ENCODE assay signal across 7 cellular contexts in genomic region chr5:131254025-131254424, GRCh38. TPM values are rescaled to one million over a fixed set of nuclear protein-coding genes. Genes with fewer than 3 reads are reported as not detected.
DNase-seq lines count a peak whose midpoint lies in the region; ATAC-seq and TF ChIP-seq lines count a peak whose summit lies in the region.
"Not testable (repeated sequence)": the region's sequence is repeated elsewhere in the genome, so short reads cannot be mapped to it uniquely, and the experiment has no call there.

No MANE protein-coding gene starts in this region.

- H3K27ac Mint-ChIP-seq in activated CD4-positive, alpha-beta T cell treated with anti-CD3 and anti-CD28 coated beads, Interleukin-2, amount 10 ng/mL, durations not matched to agents 24 days and 14 days: peak overlapping the region; percentile 90
- peak overlapping the region; percentile 93 for H3K27ac Mint-ChIP-seq in activated T-helper 17 cell treated with anti-CD3 and anti-CD28 coated beads, Interleukin-2, amount 50 U/mL, for 72 hours
- H3K27ac Mint-ChIP-seq in activated naive CD8-positive, alpha-beta T cell treated with anti-CD3 and anti-CD28 coated beads, Interleukin-2, amount 50 U/mL, for 24 hours: peak overlapping the region; percentile 95
- H3K27ac Mint-ChIP-seq in stimulated activated naive B cell treated with anti-CD40 and anti-IgM and Interleukin-4, amounts not matched to agents 10 μg/mL and 1 μg/mL and 100 μg/mL, for 72 hours: peak overlapping the region; percentile 22

- H3K9me3 Mint-ChIP-seq in activated CD4-positive, alpha-beta T cell treated with anti-CD3 and anti-CD28 coated beads, Interleukin-2, amount 10 ng/mL, durations not matched to agents 24 days and 14 days; activated T-helper 17 cell treated with anti-CD3 and anti-CD28 coated beads, Interleukin-2, amount 50 U/mL, for 72 hours; activated naive CD8-positive, alpha-beta T cell treated with anti-CD3 and anti-CD28 coated beads, Interleukin-2, amount 50 U/mL, for 24 hours; stimulated activated naive B cell treated with anti-CD40 and anti-IgM and Interleukin-4, amounts not matched to agents 10 μg/mL and 1 μg/mL and 100 μg/mL, for 72 hours: not testable (repeated sequence)

- not testable (repeated sequence) for H3K9me3 ChIP-seq in DOHH2 (ENCODE audit: control insufficient read depth, insufficient read depth, low read length); OCI-LY3 (ENCODE audit: insufficient read depth, low read length); mononuclear cell (ENCODE audit: low read depth, low read length)

- H3K4me2 ChIP-seq in DOHH2 (ENCODE audit: low read length) (peak overlapping the region; percentile 81), OCI-LY3 (ENCODE audit: low read length) (peak overlapping the region; percentile 100)

- not testable (repeated sequence) for TF ChIP-seq CTCF in DOHH2 (IDR thresholded peaks at IDR 0.05; ENCODE audit: low read depth, low read length, poor library complexity, severe bottlenecking); OCI-LY3 (IDR thresholded peaks at IDR 0.05; ENCODE audit: low read depth, low read length)

- peak overlapping the region; percentile 94 for H3K9ac ChIP-seq in OCI-LY3 (ENCODE audit: low read length)

- H4K20me1 ChIP-seq in DOHH2 (ENCODE audit: control insufficient read depth, insufficient read depth, low read depth, low read length); OCI-LY3 (ENCODE audit: insufficient read depth, low read length): not testable (repeated sequence)

- H3F3A ChIP-seq in DOHH2 (ENCODE audit: control insufficient read depth, insufficient read depth): peaks cover 21% of the 10 kb centered on the region

- H3K36me3 ChIP-seq in DOHH2 (ENCODE audit: control insufficient read depth, low read length) (peaks cover 25% of the 10 kb centered on the region), OCI-LY3 (replicated peaks; ENCODE audit: low read depth, low read length) (peaks cover 28% of the 10 kb centered on the region)

- H3K9me2 ChIP-seq in DOHH2 (replicated peaks; ENCODE audit: control insufficient read depth, low read length): not testable (repeated sequence)

- H3K4me1 ChIP-seq in DOHH2 (ENCODE audit: control insufficient read depth, low read length): peaks cover 64% of the 10 kb centered on the region
- peaks cover 76% of the 10 kb centered on the region for H3K4me1 ChIP-seq in OCI-LY3 (ENCODE audit: low read length)
- peaks cover 89% of the 10 kb centered on the region for H3K4me1 ChIP-seq in mononuclear cell (ENCODE audit: insufficient read depth, low read length)

- peaks cover 10% of the 10 kb centered on the region for H3K79me2 ChIP-seq in DOHH2 (ENCODE audit: control insufficient read depth, low read length)
- peaks cover 79% of the 10 kb centered on the region for H3K79me2 ChIP-seq in OCI-LY3 (ENCODE audit: low read length)

- intact Hi-C loops in activated CD4-positive, alpha-beta T cell treated with anti-CD3 and anti-CD28 coated beads, Interleukin-2, amount 10 ng/mL, durations not matched to agents 24 days and 14 days (cut with micrococcal nuclease): loop anchor here (1.0 to 10.0 kb wide), 3 partner anchors 9 to 851 kb away; no protein-coding TSS in a partner anchor

- H3K27me3 ChIP-seq in DOHH2 (ENCODE audit: control insufficient read depth, low read length); OCI-LY3 (ENCODE audit: low read depth, low read length); mononuclear cell (ENCODE audit: insufficient read depth, low read length): not testable (repeated sequence)

- H3K4me1 Mint-ChIP-seq in activated CD4-positive, alpha-beta T cell treated with anti-CD3 and anti-CD28 coated beads, Interleukin-2, amount 10 ng/mL, durations not matched to agents 24 days and 14 days: peaks cover 68% of the 10 kb centered on the region
- H3K4me1 Mint-ChIP-seq in activated T-helper 17 cell treated with anti-CD3 and anti-CD28 coated beads, Interleukin-2, amount 50 U/mL, for 72 hours: peaks cover 52% of the 10 kb centered on the region
- peaks cover 87% of the 10 kb centered on the region for H3K4me1 Mint-ChIP-seq in activated naive CD8-positive, alpha-beta T cell treated with anti-CD3 and anti-CD28 coated beads, Interleukin-2, amount 50 U/mL, for 24 hours
- H3K4me1 Mint-ChIP-seq in stimulated activated naive B cell treated with anti-CD40 and anti-IgM and Interleukin-4, amounts not matched to agents 10 μg/mL and 1 μg/mL and 100 μg/mL, for 72 hours: peaks cover 40 to 80% of the 10 kb centered on the region in 2 donors

- H3K4me3 ChIP-seq in DOHH2 (ENCODE audit: low read length): not testable (repeated sequence)
- H3K4me3 ChIP-seq in OCI-LY3 (ENCODE audit: low read length) (peak overlapping the region; percentile 98), mononuclear cell (ENCODE audit: low read length) (peak overlapping the region; percentile 52)

- not testable (repeated sequence) for ATAC-seq in activated T-helper 17 cell treated with anti-CD3 and anti-CD28 coated beads, Interleukin-2, amount 50 U/mL, for 72 hours (replicated peaks); activated naive CD8-positive, alpha-beta T cell treated with anti-CD3 and anti-CD28 coated beads, Interleukin-2, amount 50 U/mL, for 24 hours; stimulated activated naive B cell treated with anti-CD40 and anti-IgM and Interleukin-4, amounts not matched to agents 10 μg/mL and 1 μg/mL and 100 μg/mL, for 72 hours (replicated peaks)

- H3K4me3 Mint-ChIP-seq in activated CD4-positive, alpha-beta T cell treated with anti-CD3 and anti-CD28 coated beads, Interleukin-2, amount 10 ng/mL, durations not matched to agents 24 days and 14 days: peak overlapping the region; percentile 85
- H3K4me3 Mint-ChIP-seq in activated T-helper 17 cell treated with anti-CD3 and anti-CD28 coated beads, Interleukin-2, amount 50 U/mL, for 72 hours: peak overlapping the region; percentile 79
- H3K4me3 Mint-ChIP-seq in activated naive CD8-positive, alpha-beta T cell treated with anti-CD3 and anti-CD28 coated beads, Interleukin-2, amount 50 U/mL, for 24 hours: peak overlapping the region; percentile 89
- peak overlapping the region; percentile 39 to 51 for H3K4me3 Mint-ChIP-seq in stimulated activated naive B cell treated with anti-CD40 and anti-IgM and Interleukin-4, amounts not matched to agents 10 μg/mL and 1 μg/mL and 100 μg/mL, for 72 hours

- not testable (repeated sequence) for H3K27ac ChIP-seq in DOHH2 (ENCODE audit: low read depth, low read length)
- peak overlapping the region; percentile 97 for H3K27ac ChIP-seq in OCI-LY3 (ENCODE audit: low read length)

- peak; percentile 64 for DNase-seq in activated CD4-positive, alpha-beta T cell treated with anti-CD3 and anti-CD28 coated beads, Interleukin-2, amount 10 ng/mL, durations not matched to agents 24 days and 14 days
- DNase-seq in activated naive CD8-positive, alpha-beta T cell treated with anti-CD3 and anti-CD28 coated beads, Interleukin-2, amount 50 U/mL, for 24 hours: peak; percentile 39
- not testable (repeated sequence) for DNase-seq in stimulated activated naive B cell treated with anti-CD40 and anti-IgM and Interleukin-4, amounts not matched to agents 10 μg/mL and 1 μg/mL and 100 μg/mL, for 72 hours

- peaks cover 18% of the 10 kb centered on the region for H3K36me3 Mint-ChIP-seq in activated CD4-positive, alpha-beta T cell treated with anti-CD3 and anti-CD28 coated beads, Interleukin-2, amount 10 ng/mL, durations not matched to agents 24 days and 14 days (ENCODE audit: low read depth)
- H3K36me3 Mint-ChIP-seq in activated T-helper 17 cell treated with anti-CD3 and anti-CD28 coated beads, Interleukin-2, amount 50 U/mL, for 72 hours (ENCODE audit: low read depth): peaks cover 49% of the 10 kb centered on the region
- H3K36me3 Mint-ChIP-seq in activated naive CD8-positive, alpha-beta T cell treated with anti-CD3 and anti-CD28 coated beads, Interleukin-2, amount 50 U/mL, for 24 hours (ENCODE audit: low read depth): peaks cover 12% of the 10 kb centered on the region
- H3K36me3 Mint-ChIP-seq in stimulated activated naive B cell treated with anti-CD40 and anti-IgM and Interleukin-4, amounts not matched to agents 10 μg/mL and 1 μg/mL and 100 μg/mL, for 72 hours: peaks cover 15 to 19% of the 10 kb centered on the region in 2 donors

- H2AFZ ChIP-seq in OCI-LY3 (ENCODE audit: low read depth, low read length): not testable (repeated sequence)

- H3K27me3 Mint-ChIP-seq in activated CD4-positive, alpha-beta T cell treated with anti-CD3 and anti-CD28 coated beads, Interleukin-2, amount 10 ng/mL, durations not matched to agents 24 days and 14 days; activated T-helper 17 cell treated with anti-CD3 and anti-CD28 coated beads, Interleukin-2, amount 50 U/mL, for 72 hours; activated naive CD8-positive, alpha-beta T cell treated with anti-CD3 and anti-CD28 coated beads, Interleukin-2, amount 50 U/mL, for 24 hours; stimulated activated naive B cell treated with anti-CD40 and anti-IgM and Interleukin-4, amounts not matched to agents 10 μg/mL and 1 μg/mL and 100 μg/mL, for 72 hours: not testable (repeated sequence)

RNA-seq across cellular contexts. Expression of gene CDC42SE2, which starts 9.8 kb away (rescaled TPM):
- 96.2 and 99.0 TPM in 2 replicates for total RNA-seq in activated CD4-positive, alpha-beta T cell treated with anti-CD3 and anti-CD28 coated beads, Interleukin-2, amount 10 ng/mL, durations not matched to agents 24 days and 14 days
- 100 to 1,000 TPM; 107 to 110 TPM for total RNA-seq in activated T-helper 17 cell treated with anti-CD3 and anti-CD28 coated beads, Interleukin-2, amount 50 U/mL, for 72 hours
- 463 TPM for total RNA-seq in mononuclear cell

Comparison
In these comparisons a context has a peak if more than half of its experiments do, and no peak if none do; other contexts are left out.
1. H3K27ac Mint-ChIP-seq: peak in every context shown above with its lines; median percentile 95 in activated naive CD8-positive, alpha-beta T cell treated with anti-CD3 and anti-CD28 coated beads, Interleukin-2, amount 50 U/mL, for 24 hours; 93 in activated T-helper 17 cell treated with anti-CD3 and anti-CD28 coated beads, Interleukin-2, amount 50 U/mL, for 72 hours; 90 in activated CD4-positive, alpha-beta T cell treated with anti-CD3 and anti-CD28 coated beads, Interleukin-2, amount 10 ng/mL, durations not matched to agents 24 days and 14 days; 22 in stimulated activated naive B cell treated with anti-CD40 and anti-IgM and Interleukin-4, amounts not matched to agents 10 μg/mL and 1 μg/mL and 100 μg/mL, for 72 hours.